ENCODE assay signal across 29 cellular contexts in genomic region chr19:56821209-56821608, GRCh38. TPM values are rescaled to one million over a fixed set of nuclear protein-coding genes. Genes with fewer than 3 reads are reported as not detected.
"Had no signal": no experiment of that assay in that cellular context is flagged by ENCODE, and none has a peak within 500 bp of the region (broad histone marks: within the 10 kb centered on the region; RNA-seq: fewer than 3 reads in every experiment).

No MANE protein-coding gene starts in this region.

- H3K27me3 ChIP-seq: neural progenitor cell, spleen, stomach, thyroid gland, tibial nerve, upper lobe of left lung had no signal

- FAIRE-seq: urothelium cell line had no signal

- H3K4me2 ChIP-seq: neural progenitor cell, smooth muscle cell had no signal

- H3K27ac ChIP-seq: neural progenitor cell, parathyroid adenoma, psoas muscle, skin epidermis, spleen, stomach, thoracic aorta, thyroid gland, tibial nerve, upper lobe of left lung had no signal

- DNase-seq: naive thymus-derived CD4-positive, alpha-beta T cell; natural killer cell; occipital lobe; posterior cingulate gyrus; psoas muscle; right cardiac atrium; spleen; stimulated activated CD4-positive, alpha-beta T cell treated with anti-CD3 and anti-CD28 coated beads, Interleukin-12 subunit alpha, Interleukin-12 subunit beta, amount 100 ng/mL, for 4 hours; stimulated activated CD4-positive, alpha-beta T cell treated with anti-CD3 and anti-CD28 coated beads, Interleukin-2, amount 100 ng/mL, for 24 hours; stimulated activated CD4-positive, alpha-beta T cell treated with anti-CD3 and anti-CD28 coated beads, Interleukin-2, amount 100 ng/mL, for 48 hours; stimulated activated CD4-positive, alpha-beta T cell treated with anti-CD3 and anti-CD28 coated beads, Interleukin-4, amount 100 ng/mL, for 24 hours; stimulated activated naive B cell treated with anti-CD40 and anti-IgM and Interleukin-4, amounts not matched to agents 10 μg/mL and 1 μg/mL and 100 μg/mL, for 72 hours; stimulated activated naive CD4-positive, alpha-beta T cell treated with Interleukin-2 at 50 U/mL for 16 hours; stomach; thyroid gland; upper lobe of left lung had no signal

- H3K9ac ChIP-seq: neural progenitor cell, parathyroid adenoma had no signal

- H3K4me1 ChIP-seq: neural progenitor cell, parathyroid adenoma, psoas muscle, spleen, stomach, thyroid gland, tibial nerve, upper lobe of left lung had no signal

- H3K4me3 ChIP-seq: neural progenitor cell, psoas muscle, skin epidermis, smooth muscle cell, spleen, stomach, thoracic aorta, thyroid gland, tibial nerve, upper lobe of left lung had no signal

- H2AFZ ChIP-seq: neural progenitor cell, parathyroid adenoma had no signal

- ATAC-seq: naive thymus-derived CD4-positive, alpha-beta T cell; natural killer cell; psoas muscle; right cardiac atrium; sciatic nerve; stimulated activated effector memory CD8-positive, alpha-beta T cell treated with anti-CD3 and anti-CD28 coated beads, Interleukin-12 subunit alpha, Interleukin-12 subunit beta, amount 100 ng/mL, for 72 hours; stimulated activated naive B cell treated with anti-CD40 and anti-IgM and Interleukin-4, amounts not matched to agents 10 μg/mL and 1 μg/mL and 100 μg/mL, for 72 hours had no signal

- H3K79me2 ChIP-seq: parathyroid adenoma had no signal

- H3K36me3 ChIP-seq: neural progenitor cell, upper lobe of left lung had no signal

- H3K9me3 ChIP-seq: psoas muscle, thoracic aorta, thyroid gland had no signal

RNA-seq across cellular contexts. Expression of gene PEG3, which starts 19.3 kb away (rescaled TPM):
- total RNA-seq: natural killer cell, progenitor cell of endocrine pancreas had no signal
- polyA plus RNA-seq: naive thymus-derived CD4-positive, alpha-beta T cell; smooth muscle cell had no signal

RNA-seq across cellular contexts. Expression of gene ZIM2, which starts 19.3 kb away (rescaled TPM):
- total RNA-seq: naive thymus-derived CD4-positive, alpha-beta T cell; natural killer cell; osteoblast; progenitor cell of endocrine pancreas; psoas muscle; renal cortical epithelial cell; smooth muscle cell; tibial nerve had no signal
- polyA plus RNA-seq: naive thymus-derived CD4-positive, alpha-beta T cell; neural cell; smooth muscle cell; spleen had no signal
